In the genomic region with DNA sequence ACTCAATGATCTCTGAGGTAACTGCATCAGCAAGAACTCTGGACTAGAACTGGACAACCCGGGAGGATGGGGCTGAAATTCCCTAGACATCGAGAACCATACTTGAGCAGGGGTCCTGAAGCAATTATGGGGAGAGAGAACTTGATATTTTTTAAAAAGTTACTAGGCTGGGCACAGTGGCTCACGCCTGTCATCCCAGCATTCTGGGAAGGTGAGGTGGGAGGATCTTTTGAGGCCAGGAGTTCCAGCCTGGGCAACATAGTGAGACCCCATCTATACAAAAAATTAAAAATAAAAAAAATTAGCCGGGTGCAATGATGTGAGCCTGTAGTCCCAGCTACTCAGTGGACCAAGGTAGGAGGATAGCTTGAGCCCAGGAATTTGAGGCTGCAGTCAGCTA, we compare ENCODE assay signal across 14 cellular contexts. TPM values are rescaled to one million over a fixed set of nuclear protein-coding genes. Genes with fewer than 3 reads are reported as not detected.
DNase-seq lines count a peak whose midpoint lies in the region; ATAC-seq and TF ChIP-seq lines count a peak whose summit lies in the region.
"Had no signal": no experiment of that assay in that cellular context is flagged by ENCODE, and none has a peak within 500 bp of the region (broad histone marks: within the 10 kb centered on the region; RNA-seq: fewer than 3 reads in every experiment).

No MANE protein-coding gene starts in this region.

- no peak overlapping the region for H3K4me3 Mint-ChIP-seq in activated naive CD4-positive, alpha-beta T cell treated with anti-CD3 and anti-CD28 coated beads for 36 hours
- no peak overlapping the region for H3K4me3 Mint-ChIP-seq in activated CD4-positive, alpha-beta memory T cell treated with anti-CD3 and anti-CD28 coated beads for 36 hours
- H3K4me3 Mint-ChIP-seq: nephron progenitor cell had no signal

- H3K4me3 ChIP-seq in subcutaneous abdominal adipose tissue (ENCODE audit: low read depth in 1 of 5, low read length in 5 of 5) (no peak overlapping the region), Peyer's patch (no peak overlapping the region)
- H3K4me3 ChIP-seq: GM12878, HAP-1 had no signal

- H3K9ac ChIP-seq in subcutaneous abdominal adipose tissue (ENCODE audit: low read length in 5 of 5): no peak overlapping the region

- TF ChIP-seq CTCF in foreskin keratinocyte (conservative IDR thresholded peaks at IDR 0.05): no peak
- no peak for TF ChIP-seq CTCF in Peyer's patch (IDR thresholded peaks at IDR 0.05)

- H3K27ac ChIP-seq in foreskin keratinocyte: peak overlapping the region; percentile 82
- H3K27ac ChIP-seq in subcutaneous abdominal adipose tissue (ENCODE audit: low read depth, low read length): peak overlapping the region; percentile 96
- H3K27ac ChIP-seq in Peyer's patch: no peak overlapping the region

- ATAC-seq in foreskin keratinocyte (no peak), HG03025 (IDR thresholded peaks at IDR 0.05; ENCODE audit: low FRiP score, unreplicated experiment) (no peak), GM19455 (IDR thresholded peaks at IDR 0.05; ENCODE audit: unreplicated experiment) (no peak)
- ATAC-seq: GM12878, left cardiac atrium had no signal

- peaks cover 59% of the 10 kb centered on the region for H3K4me1 Mint-ChIP-seq in activated naive CD4-positive, alpha-beta T cell treated with anti-CD3 and anti-CD28 coated beads for 36 hours (ENCODE audit: low read depth)
- peaks cover 56% of the 10 kb centered on the region for H3K4me1 Mint-ChIP-seq in activated CD4-positive, alpha-beta memory T cell treated with anti-CD3 and anti-CD28 coated beads for 36 hours (ENCODE audit: low read depth)

- H3K27me3 ChIP-seq in foreskin keratinocyte (no peaks in the 10 kb centered on the region), subcutaneous abdominal adipose tissue (ENCODE audit: control insufficient read depth in 5 of 5, insufficient read depth in 4 of 5, low read length in 5 of 5) (no peaks in the 10 kb centered on the region), Peyer's patch (no peaks in the 10 kb centered on the region)

- peak overlapping the region; percentile 91 for H3K27ac Mint-ChIP-seq in activated naive CD4-positive, alpha-beta T cell treated with anti-CD3 and anti-CD28 coated beads for 36 hours
- H3K27ac Mint-ChIP-seq in activated CD4-positive, alpha-beta memory T cell treated with anti-CD3 and anti-CD28 coated beads for 36 hours: peak overlapping the region; percentile 97
- H3K27ac Mint-ChIP-seq: nephron progenitor cell had no signal

- H3K9me3 ChIP-seq in subcutaneous abdominal adipose tissue (ENCODE audit: control insufficient read depth in 5 of 5, low read length in 5 of 5) (no peaks in the 10 kb centered on the region), Peyer's patch (no peaks in the 10 kb centered on the region)
- H3K9me3 ChIP-seq: HAP-1 had no signal

- intact Hi-C loops in activated naive CD4-positive, alpha-beta T cell treated with anti-CD3 and anti-CD28 coated beads for 36 hours (cut with micrococcal nuclease): loop anchor here (5.0 kb wide), 1 partner anchor 138 kb away; the partner anchor contains the start of gene ADGRE5
- intact Hi-C loops in activated CD4-positive, alpha-beta memory T cell treated with anti-CD3 and anti-CD28 coated beads for 36 hours (cut with micrococcal nuclease): loop anchor here (5.0 to 10.0 kb wide), 3 partner anchors 127 to 1554 kb away; partner anchors contain the start of gene TPM4

- peaks cover 22% of the 10 kb centered on the region for H3K36me3 Mint-ChIP-seq in activated naive CD4-positive, alpha-beta T cell treated with anti-CD3 and anti-CD28 coated beads for 36 hours (ENCODE audit: low read depth)
- H3K36me3 Mint-ChIP-seq in activated CD4-positive, alpha-beta memory T cell treated with anti-CD3 and anti-CD28 coated beads for 36 hours: peaks cover 22% of the 10 kb centered on the region

- H3K36me3 ChIP-seq in subcutaneous abdominal adipose tissue (ENCODE audit: control insufficient read depth in 5 of 5, insufficient read depth in 5 of 5, low read length in 5 of 5): peaks cover 0 to 18% (median 12%) of the 10 kb centered on the region in 5 donors
- peaks cover 0 to 8% (median 0%) of the 10 kb centered on the region in 3 donors for H3K36me3 ChIP-seq in Peyer's patch

- CTCF ChIA-PET in activated naive CD4-positive, alpha-beta T cell treated with anti-CD3 and anti-CD28 coated beads for 36 hours (lab: Charles Lee): interaction anchor here (0.7 to 1.1 kb wide), 2 partner anchors 15 to 159 kb away, joined by 4 read pairs; no protein-coding TSS in a partner anchor
- CTCF ChIA-PET in activated CD4-positive, alpha-beta memory T cell treated with anti-CD3 and anti-CD28 coated beads for 36 hours (lab: Charles Lee): interaction anchor here (1.0 to 1.4 kb wide), 3 partner anchors 15 to 40 kb away, joined by 3 to 4 read pairs (median 3); no protein-coding TSS in a partner anchor

- H3K9me3 Mint-ChIP-seq in activated naive CD4-positive, alpha-beta T cell treated with anti-CD3 and anti-CD28 coated beads for 36 hours: no peaks in the 10 kb centered on the region
- no peaks in the 10 kb centered on the region for H3K9me3 Mint-ChIP-seq in activated CD4-positive, alpha-beta memory T cell treated with anti-CD3 and anti-CD28 coated beads for 36 hours
- H3K9me3 Mint-ChIP-seq: nephron progenitor cell had no signal

- DNase-seq in activated naive CD4-positive, alpha-beta T cell treated with anti-CD3 and anti-CD28 coated beads for 36 hours: no peak
- DNase-seq in activated naive CD4-positive, alpha-beta T cell treated with anti-CD3 and anti-CD28 coated beads, Interleukin-2, amount 50 U/mL, for 16 hours: no peak
- DNase-seq in activated CD4-positive, alpha-beta memory T cell treated with anti-CD3 and anti-CD28 coated beads for 36 hours: no peak
- DNase-seq in foreskin keratinocyte (no peak), Peyer's patch (no peak)
- DNase-seq: activated CD4-positive, alpha-beta T cell treated with anti-CD3 and anti-CD28 coated beads, Interleukin-2, amount 50 U/mL, for 48 hours; left cardiac atrium; NCI-H1417 treated with DMSO at 0.1 percent for 48 hours; nephron progenitor cell had no signal

- H3K27me3 Mint-ChIP-seq in activated naive CD4-positive, alpha-beta T cell treated with anti-CD3 and anti-CD28 coated beads for 36 hours (ENCODE audit: low read depth): no peaks in the 10 kb centered on the region
- no peaks in the 10 kb centered on the region for H3K27me3 Mint-ChIP-seq in activated CD4-positive, alpha-beta memory T cell treated with anti-CD3 and anti-CD28 coated beads for 36 hours

- H3K4me1 ChIP-seq in foreskin keratinocyte (peaks cover 23% of the 10 kb centered on the region), subcutaneous abdominal adipose tissue (ENCODE audit: control insufficient read depth in 5 of 5, insufficient read depth in 5 of 5, low read length in 5 of 5) (peaks cover 12 to 36% (median 21%) of the 10 kb centered on the region in 5 donors), Peyer's patch (peaks cover 0 to 32% (median 15%) of the 10 kb centered on the region in 4 donors)

- TF ChIP-seq POLR2A in Peyer's patch (IDR thresholded peaks at IDR 0.05): no peak

- POLR2A ChIA-PET in activated CD4-positive, alpha-beta memory T cell treated with anti-CD3 and anti-CD28 coated beads for 36 hours (lab: Charles Lee): no interaction called here

RNA-seq across cellular contexts. Expression of gene DNAJB1, which starts 2.3 kb away (rescaled TPM):
- 10 to 100 TPM; 48.1 to 49.5 TPM for total RNA-seq in activated naive CD4-positive, alpha-beta T cell treated with anti-CD3 and anti-CD28 coated beads for 36 hours
- 10 to 100 TPM; 71.2 to 76.5 TPM for total RNA-seq in activated CD4-positive, alpha-beta memory T cell treated with anti-CD3 and anti-CD28 coated beads for 36 hours
- total RNA-seq in foreskin keratinocyte (184 and 196 TPM in 2 replicates), Peyer's patch (10 to 100 TPM; 34.5 to 60.2 (median 54.1) TPM)
- 158 and 184 TPM in 2 replicates for polyA plus RNA-seq in foreskin keratinocyte

RNA-seq across cellular contexts. Expression of gene TECR, which starts 8.9 kb away (rescaled TPM):
- 100 to 1,000 TPM; 102 to 105 TPM for total RNA-seq in activated naive CD4-positive, alpha-beta T cell treated with anti-CD3 and anti-CD28 coated beads for 36 hours
- 100 to 1,000 TPM; 120 TPM for total RNA-seq in activated CD4-positive, alpha-beta memory T cell treated with anti-CD3 and anti-CD28 coated beads for 36 hours
- total RNA-seq in foreskin keratinocyte: 137 and 146 TPM in 2 replicates
- polyA plus RNA-seq in foreskin keratinocyte: 287 and 299 TPM in 2 replicates
- 100 to 1,000 TPM in 1 of 4 donors, 10 to 100 TPM in 3; 24.8 to 103 (median 78.7) TPM for total RNA-seq in Peyer's patch

RNA-seq across cellular contexts. Expression of gene GIPC1, which starts 24.6 kb away (rescaled TPM):
- total RNA-seq in activated naive CD4-positive, alpha-beta T cell treated with anti-CD3 and anti-CD28 coated beads for 36 hours: 10 to 100 TPM; 15.4 to 16.5 TPM
- 10 to 100 TPM; 31.5 to 35.2 TPM for total RNA-seq in activated CD4-positive, alpha-beta memory T cell treated with anti-CD3 and anti-CD28 coated beads for 36 hours
- total RNA-seq in foreskin keratinocyte (228 and 256 TPM in 2 replicates), Peyer's patch (10 to 100 TPM; 45.8 to 68.5 (median 65.2) TPM)
- 250 and 306 TPM in 2 replicates for polyA plus RNA-seq in foreskin keratinocyte

RNA-seq across cellular contexts. Expression of gene PTGER1, which starts 45.4 kb away (rescaled TPM):
- total RNA-seq in activated naive CD4-positive, alpha-beta T cell treated with anti-CD3 and anti-CD28 coated beads for 36 hours: not detected
- under 1 TPM; 0.29 to 0.41 TPM for total RNA-seq in activated CD4-positive, alpha-beta memory T cell treated with anti-CD3 and anti-CD28 coated beads for 36 hours
- total RNA-seq in foreskin keratinocyte (not detected in 2 replicates), Peyer's patch (not detected)
- polyA plus RNA-seq in foreskin keratinocyte: 0.04 TPM in 1 of 2 replicates, not detected in the other
- total RNA-seq: GM12878 had no signal
- polyA plus RNA-seq: GM12878 had no signal

RNA-seq across cellular contexts. Expression of gene NDUFB7, which starts 51.3 kb away (rescaled TPM):
- 100 to 1,000 TPM; 117 to 123 TPM for total RNA-seq in activated naive CD4-positive, alpha-beta T cell treated with anti-CD3 and anti-CD28 coated beads for 36 hours
- 100 to 1,000 TPM; 118 to 130 TPM for total RNA-seq in activated CD4-positive, alpha-beta memory T cell treated with anti-CD3 and anti-CD28 coated beads for 36 hours
- 253 and 266 TPM in 2 replicates for total RNA-seq in foreskin keratinocyte
- polyA plus RNA-seq in foreskin keratinocyte: 401 and 458 TPM in 2 replicates
- 100 to 1,000 TPM; 275 to 432 (median 358) TPM for total RNA-seq in Peyer's patch

Comparison
In these comparisons a context has a peak if more than half of its experiments do, and no peak if none do; other contexts are left out.
1. H3K27ac ChIP-seq: peak in foreskin keratinocyte (single experiment) and subcutaneous abdominal adipose tissue (single experiment); none in Peyer's patch (0 of 4).